Comparison of ENCODE assay signal across 20 cellular contexts in genomic region chr2:10392100-10392499, GRCh38. TPM values are rescaled to one million over a fixed set of nuclear protein-coding genes. Genes with fewer than 3 reads are reported as not detected.
A peak's percentile ranks its signal among the peaks of the same experiment; 100 is the strongest.
DNase-seq lines count a peak whose midpoint lies in the region; ATAC-seq and TF ChIP-seq lines count a peak whose summit lies in the region.
"Had no signal": no experiment of that assay in that cellular context is flagged by ENCODE, and none has a peak within 500 bp of the region (broad histone marks: within the 10 kb centered on the region; RNA-seq: fewer than 3 reads in every experiment).

No MANE protein-coding gene starts in this region.

- H3K27ac Mint-ChIP-seq in activated CD4-positive, alpha-beta T cell treated with anti-CD3 and anti-CD28 coated beads for 36 hours, result peak overlapping the region; percentile 77
- peak overlapping the region; percentile 2 to 85 (median 77) for H3K27ac Mint-ChIP-seq in CD4-positive, alpha-beta memory T cell
- H3K27ac Mint-ChIP-seq in WTC11, result peak overlapping the region; percentile 16; the same call in 1 of the 2 replicates
- peak overlapping the region; percentile 47 for H3K27ac Mint-ChIP-seq in memory B cell

- ATAC-seq in activated CD4-positive, alpha-beta T cell treated with anti-CD3 and anti-CD28 coated beads for 36 hours, result no peak
- no peak for ATAC-seq in WTC11
- ATAC-seq in memory B cell (ENCODE audit: low read depth), result no peak
- no peak for ATAC-seq in GM19397 (IDR thresholded peaks at IDR 0.05; ENCODE audit: unreplicated experiment)
- ATAC-seq in GM21528 (IDR thresholded peaks at IDR 0.05; ENCODE audit: low FRiP score, unreplicated experiment), result no peak
- ATAC-seq: PC-3 had no signal

- no peaks in the 10 kb centered on the region for H3K36me3 ChIP-seq in CD4-positive, alpha-beta memory T cell (ENCODE audit: insufficient read depth, low read length)
- H3K36me3 ChIP-seq: SJSA1 had no signal

- H3K36me3 Mint-ChIP-seq in activated CD4-positive, alpha-beta T cell treated with anti-CD3 and anti-CD28 coated beads for 36 hours (ENCODE audit: low read depth), result no peaks in the 10 kb centered on the region
- peaks cover 0 to 6% of the 10 kb centered on the region in 2 donors for H3K36me3 Mint-ChIP-seq in CD4-positive, alpha-beta memory T cell
- H3K36me3 Mint-ChIP-seq in WTC11 (no peaks in the 10 kb centered on the region), memory B cell (peaks cover 6% of the 10 kb centered on the region)

- H3K4me3 Mint-ChIP-seq in activated CD4-positive, alpha-beta T cell treated with anti-CD3 and anti-CD28 coated beads for 36 hours, result no peak overlapping the region
- H3K4me3 Mint-ChIP-seq in CD4-positive, alpha-beta memory T cell, result no peak overlapping the region
- no peak overlapping the region for H3K4me3 Mint-ChIP-seq in WTC11
- H3K4me3 Mint-ChIP-seq in memory B cell, result no peak overlapping the region

- DNase-seq in activated CD4-positive, alpha-beta T cell treated with anti-CD3 and anti-CD28 coated beads for 36 hours, result no peak
- no peak for DNase-seq in activated CD4-positive, alpha-beta T cell treated with anti-CD3 and anti-CD28 coated beads for 4 hours
- no peak for DNase-seq in CD4-positive, alpha-beta memory T cell
- DNase-seq in WTC11 (ENCODE audit: low spot score) (no peak), memory B cell (ENCODE audit: low spot score in 2 of 2) (no peak), UCSD-AML1 (lab: John Stamatoyannopoulos, UW; ENCODE audit: unreplicated experiment) (no peak)
- DNase-seq: AML-193, DMS53, NCI-H1417 treated with DMSO at 0.1 percent for 48 hours, NCI-H187 treated with DMSO at 0.1 percent for 48 hours, NCI-H226, NCI-H524, NCI-H82, PC-3 had no signal

- no peaks in the 10 kb centered on the region for H3K9me3 ChIP-seq in CD4-positive, alpha-beta memory T cell (ENCODE audit: control insufficient read depth in 1 of 2, low read length in 2 of 2)
- H3K9me3 ChIP-seq: SJSA1 had no signal

- CTCF ChIA-PET in activated CD4-positive, alpha-beta T cell treated with anti-CD3 and anti-CD28 coated beads for 36 hours (lab: Charles Lee), result interaction anchor here (1.1 to 4.2 kb wide), 2 partner anchors 10 to 16 kb away, joined by 4 to 31 read pairs; no protein-coding TSS in a partner anchor
- CTCF ChIA-PET in CD4-positive, alpha-beta memory T cell (lab: Charles Lee; ENCODE audit: partially characterized antibody), result interaction anchor here (3.9 kb wide), 1 partner anchor 17 kb away, joined by 13 read pairs; no protein-coding TSS in a partner anchor
- CTCF ChIA-PET in WTC11 (lab: Charles Lee), result interaction anchor here (1.5 to 1.9 kb wide), 3 partner anchors 17 to 250 kb away, joined by 4 to 9 read pairs (median 4); no protein-coding TSS in a partner anchor

- no peaks in the 10 kb centered on the region for H3K27me3 Mint-ChIP-seq in activated CD4-positive, alpha-beta T cell treated with anti-CD3 and anti-CD28 coated beads for 36 hours
- H3K27me3 Mint-ChIP-seq in CD4-positive, alpha-beta memory T cell, result no peaks in the 10 kb centered on the region
- H3K27me3 Mint-ChIP-seq in WTC11 (ENCODE audit: low read depth), result no peaks in the 10 kb centered on the region
- no peaks in the 10 kb centered on the region for H3K27me3 Mint-ChIP-seq in memory B cell

- H3K9me3 Mint-ChIP-seq in activated CD4-positive, alpha-beta T cell treated with anti-CD3 and anti-CD28 coated beads for 36 hours (ENCODE audit: low read depth), result no peaks in the 10 kb centered on the region
- H3K9me3 Mint-ChIP-seq in CD4-positive, alpha-beta memory T cell, result no peaks in the 10 kb centered on the region
- no peaks in the 10 kb centered on the region for H3K9me3 Mint-ChIP-seq in WTC11
- no peaks in the 10 kb centered on the region for H3K9me3 Mint-ChIP-seq in memory B cell

- intact Hi-C loops in activated CD4-positive, alpha-beta T cell treated with anti-CD3 and anti-CD28 coated beads for 36 hours (cut with DNase I, micrococcal nuclease), result no loop called here
- intact Hi-C loops in CD4-positive, alpha-beta memory T cell (cut with micrococcal nuclease), result loop anchor here (1.0 kb wide), 1 partner anchor 10 kb away; no protein-coding TSS in a partner anchor

- no peak overlapping the region for H3K27ac ChIP-seq in CD4-positive, alpha-beta memory T cell (ENCODE audit: low read depth, low read length)
- H3K27ac ChIP-seq: 22Rv1, C4-2B, KMS-11, SJSA1 had no signal

- H3K27me3 ChIP-seq in CD4-positive, alpha-beta memory T cell (ENCODE audit: insufficient read depth, low read length), result no peaks in the 10 kb centered on the region
- H3K27me3 ChIP-seq: SJSA1 had no signal

- no peak overlapping the region for H3K4me3 ChIP-seq in CD4-positive, alpha-beta memory T cell (ENCODE audit: low read length in 2 of 2)
- H3K4me3 ChIP-seq: SJSA1 had no signal

- POLR2A ChIA-PET in activated CD4-positive, alpha-beta T cell treated with anti-CD3 and anti-CD28 coated beads for 36 hours (lab: Charles Lee), result interaction anchor here (0.6 kb wide), 1 partner anchor 12 kb away, joined by 4 read pairs; no protein-coding TSS in a partner anchor
- POLR2A ChIA-PET in CD4-positive, alpha-beta memory T cell (lab: Charles Lee; ENCODE audit: partially characterized antibody), result interaction anchor here (1.9 kb wide), 1 partner anchor 89 kb away, joined by 4 read pairs; no protein-coding TSS in a partner anchor
- POLR2A ChIA-PET in WTC11 (lab: Charles Lee), result no interaction called here

- peaks cover 54% of the 10 kb centered on the region for H3K4me1 Mint-ChIP-seq in activated CD4-positive, alpha-beta T cell treated with anti-CD3 and anti-CD28 coated beads for 36 hours
- peaks cover 30 to 79% (median 53%) of the 10 kb centered on the region in 4 donors for H3K4me1 Mint-ChIP-seq in CD4-positive, alpha-beta memory T cell
- peaks cover 33% of the 10 kb centered on the region for H3K4me1 Mint-ChIP-seq in WTC11
- H3K4me1 Mint-ChIP-seq in memory B cell, result peaks cover 46% of the 10 kb centered on the region

- TF ChIP-seq CTCF in WTC11 (IDR thresholded peaks at IDR 0.05), result no peak

- H3K4me1 ChIP-seq in CD4-positive, alpha-beta memory T cell (ENCODE audit: insufficient read depth, low read length), result peaks cover 56% of the 10 kb centered on the region

TF ChIP-seq in WTC11, 78 proteins besides CTCF, POLR2A, EP300 and RAD21:
- TF ChIP-seq GABPB1 (CRISPR knock-in tag; IDR thresholded peaks at IDR 0.05) (no peak), ZNF121 (CRISPR knock-in tag; IDR thresholded peaks at IDR 0.05) (peak; percentile 59; the same call in 1 of the 2 replicates)

RNA-seq across cellular contexts. Expression of gene ODC1, which starts 56.0 kb away (rescaled TPM):
- 100 to 1,000 TPM; 158 to 170 TPM for total RNA-seq in activated CD4-positive, alpha-beta T cell treated with anti-CD3 and anti-CD28 coated beads for 36 hours
- 10 to 100 TPM; 32.5 to 35.4 TPM for total RNA-seq in CD4-positive, alpha-beta memory T cell
- polyA plus RNA-seq in CD4-positive, alpha-beta memory T cell, result 10 to 100 TPM; 54.3 to 63.5 TPM
- total RNA-seq in WTC11 (2021), result 42.3 to 46.6 TPM (median 42.8 TPM) in 3 replicates

Comparison
In these comparisons a context has a peak if more than half of its experiments do, and no peak if none do; other contexts are left out.
1. H3K27ac Mint-ChIP-seq: peak in every context shown above with its lines; median percentile 77 in activated CD4-positive, alpha-beta T cell treated with anti-CD3 and anti-CD28 coated beads for 36 hours; 77 in CD4-positive, alpha-beta memory T cell; 47 in memory B cell; 16 in WTC11.